ENCODE assay signal across 8 cellular contexts in genomic region chr3:117526485-117527079, GRCh38.
A peak's percentile ranks its signal among the peaks of the same experiment; 100 is the strongest.
DNase-seq lines count a peak whose midpoint lies in the region; ATAC-seq and TF ChIP-seq lines count a peak whose summit lies in the region.

No MANE protein-coding gene starts in this region.

- peak; percentile 32 for DNase-seq in AG10803 (ENCODE audit: low read depth)
- peak; percentile 33 for DNase-seq in NCI-H1694 treated with DMSO at 0.1 percent for 48 hours (lab: John Stamatoyannopoulos, UW)
- peak; percentile 18 to 40 for DNase-seq in dermis microvascular lymphatic vessel endothelial cell (ENCODE audit: low read depth in 2 of 2)
- DNase-seq in nephron progenitor cell = no peak
- no peak for DNase-seq in effector CD4-positive, alpha-beta T cell
- DNase-seq in activated T-cell treated with anti-CD3 and anti-CD28 coated beads for 4 hours = no peak

- TF ChIP-seq CTCF in AG10803 (conservative IDR thresholded peaks at IDR 0.05; ENCODE audit: low read length) (peak; percentile 70), nephron progenitor cell (IDR thresholded peaks at IDR 0.05) (peak; percentile 60)

- no peaks in the 10 kb centered on the region for H3K9me3 Mint-ChIP-seq in nephron progenitor cell

- H3K4me3 ChIP-seq in AG10803 (ENCODE audit: low read length) = no peak overlapping the region

- H3K4me1 Mint-ChIP-seq in nephron progenitor cell = peaks cover 38% of the 10 kb centered on the region

- H3K4me3 Mint-ChIP-seq in nephron progenitor cell = no peak overlapping the region

- no peak overlapping the region for H3K27ac Mint-ChIP-seq in nephron progenitor cell

- peak; percentile 65 for ATAC-seq in GM18511 (IDR thresholded peaks at IDR 0.05; ENCODE audit: unreplicated experiment)
- ATAC-seq in HG02938 (IDR thresholded peaks at IDR 0.05; ENCODE audit: unreplicated experiment) = no peak

- no peaks in the 10 kb centered on the region for H3K27me3 Mint-ChIP-seq in nephron progenitor cell (ENCODE audit: low read depth, poor library complexity)

- H3K36me3 Mint-ChIP-seq in nephron progenitor cell (ENCODE audit: low read depth) = no peaks in the 10 kb centered on the region

Comparison
In these comparisons a context has a peak if more than half of its experiments do, and no peak if none do; other contexts are left out.
1. DNase-seq: peak in AG10803 (single experiment), NCI-H1694 treated with DMSO at 0.1 percent for 48 hours (single experiment) and dermis microvascular lymphatic vessel endothelial cell (2 of 2); none in nephron progenitor cell (single experiment), effector CD4-positive, alpha-beta T cell (single experiment) and activated T-cell treated with anti-CD3 and anti-CD28 coated beads for 4 hours (single experiment).